Comparison of ENCODE assay signal across 39 cellular contexts in the genomic region with DNA sequence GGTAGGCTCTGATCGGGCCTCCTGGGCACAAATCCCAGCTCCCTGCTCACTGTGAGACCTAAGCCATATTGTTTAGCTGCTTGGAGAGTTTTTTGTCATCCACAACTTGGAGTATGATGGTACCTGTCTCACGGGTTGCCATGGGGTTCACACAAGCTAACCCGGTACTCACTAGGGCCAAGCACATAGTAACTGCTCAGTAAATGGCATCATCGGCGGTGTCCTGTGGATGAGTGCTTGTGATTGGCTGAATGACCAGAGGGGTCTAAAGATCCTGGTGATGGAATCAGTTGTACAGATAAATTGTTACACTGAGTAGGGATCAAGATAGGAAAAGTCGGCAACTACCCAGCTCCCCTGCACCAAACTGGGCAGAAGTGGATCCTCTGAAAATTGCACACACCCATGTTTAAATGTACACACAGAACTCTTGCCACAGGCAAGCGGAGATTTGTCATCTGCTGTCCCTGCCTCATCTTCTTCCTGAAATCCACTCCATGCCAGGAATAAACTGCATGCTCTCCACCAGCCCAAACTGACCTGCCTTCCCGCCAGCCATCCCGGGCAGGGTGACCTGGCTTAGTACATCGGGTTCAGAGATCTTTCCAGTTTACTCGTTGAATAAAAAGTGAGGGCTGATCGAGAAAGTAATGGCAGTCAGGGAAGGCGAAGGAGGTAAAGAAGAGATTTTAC. TPM values are rescaled to one million over a fixed set of nuclear protein-coding genes. Genes with fewer than 3 reads are reported as not detected.
"Had no signal": no experiment of that assay in that cellular context is flagged by ENCODE, and none has a peak within 500 bp of the region (broad histone marks: within the 10 kb centered on the region; RNA-seq: fewer than 3 reads in every experiment).

No MANE protein-coding gene starts in this region.

- H3K9me3 ChIP-seq: Peyer's patch had no signal

- H3K27ac Mint-ChIP-seq: activated B cell treated with CpG ODN at 0.5 μM for 24 hours; activated CD4-positive, alpha-beta memory T cell treated with anti-CD3 and anti-CD28 coated beads, Interleukin-2, amount 10 ng/mL, durations not matched to agents 7 days and 5 days; activated CD8-positive, alpha-beta memory T cell treated with anti-CD3 and anti-CD28 coated beads, Interleukin-2, amount 10 ng/mL, durations not matched to agents 7 days and 5 days; activated naive CD4-positive, alpha-beta T cell treated with anti-CD3 and anti-CD28 coated beads, Interleukin-2, amount 10 ng/mL, durations not matched to agents 7 days and 5 days; activated naive CD8-positive, alpha-beta T cell; activated naive CD8-positive, alpha-beta T cell treated with anti-CD3 and anti-CD28 coated beads, Interleukin-2, amount 50 U/mL, for 24 hours had no signal

- ATAC-seq: activated CD8-positive, alpha-beta memory T cell treated with anti-CD3 and anti-CD28 coated beads, Interleukin-2, amount 10 ng/mL, durations not matched to agents 7 days and 5 days; activated naive CD8-positive, alpha-beta T cell treated with anti-CD3 and anti-CD28 coated beads, Interleukin-2, amount 50 U/mL, for 24 hours; PC-3; Right ventricle myocardium inferior had no signal

- H3K36me3 ChIP-seq: brain microvascular endothelial cell, cardiac muscle cell, Peyer's patch had no signal

- H3K27ac ChIP-seq: brain microvascular endothelial cell, cardiac muscle cell, Peyer's patch, RWPE1, VCaP had no signal

- H3K4me3 ChIP-seq: cardiac muscle cell, Peyer's patch had no signal

- H3K36me3 Mint-ChIP-seq: activated CD8-positive, alpha-beta memory T cell treated with anti-CD3 and anti-CD28 coated beads, Interleukin-2, amount 10 ng/mL, durations not matched to agents 7 days and 5 days; activated naive CD4-positive, alpha-beta T cell treated with anti-CD3 and anti-CD28 coated beads, Interleukin-2, amount 10 ng/mL, durations not matched to agents 7 days and 5 days; activated naive CD8-positive, alpha-beta T cell had no signal

- DNase-seq: activated B cell treated with CpG ODN at 0.5 μM for 24 hours; activated CD4-positive, alpha-beta memory T cell treated with anti-CD3 and anti-CD28 coated beads, Interleukin-2, amount 10 ng/mL, durations not matched to agents 7 days and 5 days; activated CD4-positive, alpha-beta T cell treated with anti-CD3 and anti-CD28 coated beads for 4 hours; activated CD4-positive, alpha-beta T cell treated with anti-CD3 and anti-CD28 coated beads, Interleukin-2, amount 50 U/mL, for 1 hour; activated CD4-positive, CD25-positive, alpha-beta regulatory T cell treated with anti-CD3 and anti-CD28 coated beads, Interleukin-2, amount 50 U/mL, for 72 hours; activated CD8-positive, alpha-beta memory T cell treated with anti-CD3 and anti-CD28 coated beads for 24 hours; activated CD8-positive, alpha-beta memory T cell treated with anti-CD3 and anti-CD28 coated beads, Interleukin-2, amount 10 ng/mL, durations not matched to agents 7 days and 5 days; activated CD8-positive, alpha-beta memory T cell treated with anti-CD3 and anti-CD28 coated beads, Interleukin-2, amount 50 U/mL, for 48 hours; activated effector memory CD4-positive, alpha-beta T cell treated with Interleukin-2 at 50 U/mL for 16 hours; activated naive CD4-positive, alpha-beta T cell treated with anti-CD3 and anti-CD28 coated beads, Interleukin-2, amount 10 ng/mL, durations not matched to agents 7 days and 5 days; activated naive CD8-positive, alpha-beta T cell treated with anti-CD3 and anti-CD28 coated beads, Interleukin-2, amount 50 U/mL, for 24 hours; activated T-cell treated with anti-CD3 and anti-CD28 coated beads, Interleukin-2, amount 50 U/mL, for 48 hours; aorta; brain microvascular endothelial cell; MM.1S; MV-4-11; NCI-H1092; NCI-H1436 treated with DMSO at 0.1 percent for 48 hours; NCI-H1694 treated with DMSO at 0.1 percent for 48 hours; NCI-H2029; NCI-H345; NCI-H524 treated with DMSO at 0.1 percent for 48 hours; NK-92 treated with Interleukin-12 subunit alpha and Interleukin-12 subunit beta, amount 100 ng/mL, for 24 hours; PC-3; Peyer's patch; SIG-M5; SW 1271; T-helper 1 cell; T-helper 2 cell; T-helper 9 cell had no signal

- H3K9me3 Mint-ChIP-seq: activated B cell treated with CpG ODN at 0.5 μM for 24 hours; activated CD4-positive, alpha-beta memory T cell treated with anti-CD3 and anti-CD28 coated beads, Interleukin-2, amount 10 ng/mL, durations not matched to agents 7 days and 5 days; activated naive CD4-positive, alpha-beta T cell treated with anti-CD3 and anti-CD28 coated beads, Interleukin-2, amount 10 ng/mL, durations not matched to agents 7 days and 5 days; activated naive CD8-positive, alpha-beta T cell treated with anti-CD3 and anti-CD28 coated beads, Interleukin-2, amount 50 U/mL, for 24 hours; central memory CD8-positive, alpha-beta T cell had no signal

- H3K4me3 Mint-ChIP-seq: activated B cell treated with CpG ODN at 0.5 μM for 24 hours; activated CD4-positive, alpha-beta memory T cell treated with anti-CD3 and anti-CD28 coated beads, Interleukin-2, amount 10 ng/mL, durations not matched to agents 7 days and 5 days; activated CD8-positive, alpha-beta memory T cell treated with anti-CD3 and anti-CD28 coated beads, Interleukin-2, amount 10 ng/mL, durations not matched to agents 7 days and 5 days; activated naive CD4-positive, alpha-beta T cell treated with anti-CD3 and anti-CD28 coated beads, Interleukin-2, amount 10 ng/mL, durations not matched to agents 7 days and 5 days; activated naive CD8-positive, alpha-beta T cell; activated naive CD8-positive, alpha-beta T cell treated with anti-CD3 and anti-CD28 coated beads, Interleukin-2, amount 50 U/mL, for 24 hours; central memory CD8-positive, alpha-beta T cell had no signal

RNA-seq across cellular contexts. Expression of gene SPPL2C, which starts 56.2 kb away (rescaled TPM):
- total RNA-seq: activated B cell treated with CpG ODN at 0.5 μM for 24 hours; activated CD4-positive, alpha-beta memory T cell treated with anti-CD3 and anti-CD28 coated beads, Interleukin-2, amount 10 ng/mL, durations not matched to agents 7 days and 5 days; activated CD8-positive, alpha-beta memory T cell treated with anti-CD3 and anti-CD28 coated beads, Interleukin-2, amount 10 ng/mL, durations not matched to agents 7 days and 5 days; aorta; LHCN-M2; NCI-H460; PC-3; Peyer's patch; Right ventricle myocardium inferior; SK-MEL-5 had no signal
- polyA plus RNA-seq: aorta, cardiac muscle cell had no signal
